26 cellular contexts compared by ENCODE assay signal in the genomic region with DNA sequence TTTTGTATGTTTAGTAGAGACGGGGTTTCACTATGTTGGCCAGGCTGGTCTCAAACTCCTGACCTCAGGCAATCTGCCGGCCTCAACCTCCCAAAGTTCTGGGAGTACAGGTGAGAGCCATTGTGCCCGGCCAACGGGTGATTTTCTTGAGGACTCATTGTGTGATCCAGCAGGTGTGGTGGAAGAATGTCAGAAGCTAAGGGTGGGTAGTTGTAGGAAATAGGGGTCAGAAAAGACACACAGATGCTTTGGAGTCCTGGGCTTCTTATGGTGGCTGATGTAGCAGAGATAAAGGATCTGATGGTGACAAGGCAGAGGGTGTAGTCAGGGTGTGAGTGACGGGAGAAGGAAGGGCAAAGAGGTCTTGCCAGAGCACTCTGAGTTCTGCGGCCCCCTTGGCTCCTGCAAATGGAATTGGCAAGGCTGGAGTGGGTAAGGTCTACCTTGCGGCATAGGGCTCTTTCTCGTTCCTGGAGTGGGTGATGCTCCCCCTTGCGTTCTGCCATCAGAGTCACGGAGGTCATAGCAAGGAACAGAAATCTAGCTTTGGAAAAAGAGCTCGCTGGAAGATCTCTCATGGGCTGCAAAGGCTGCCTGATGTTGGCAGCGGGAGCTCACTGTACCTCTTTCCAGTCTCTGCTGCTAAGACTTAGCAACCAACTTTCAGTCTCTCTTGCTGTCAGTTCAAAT.
DNase-seq lines count a peak whose midpoint lies in the region; ATAC-seq, FAIRE-seq and TF ChIP-seq lines count a peak whose summit lies in the region.
"Had no signal": no experiment of that assay in that cellular context is flagged by ENCODE, and none has a peak within 500 bp of the region (broad histone marks: within the 10 kb centered on the region; RNA-seq: fewer than 3 reads in every experiment).

No MANE protein-coding gene starts in this region.

- DNase-seq in K562 (ENCODE audit: extremely low read depth in 1 of 4, low spot score in 3 of 4) (peak in 1 of 4 experiments; percentile 10), nephron progenitor cell (no peak), trophoblast cell (peak; percentile 51 to 81), T-helper 9 cell (no peak), left ventricle myocardium superior (no peak), activated gamma-delta T cell (lab: John Stamatoyannopoulos, UW) (no peak)
- DNase-seq: 8988T; ACHN; AML-193; BE2C; CD4-positive, alpha-beta T cell; CD8-positive, alpha-beta memory T cell; DMS 273 treated with DMSO at 0.1 percent for 48 hours; DMS53; DMS79 treated with DMSO at 0.1 percent for 48 hours; GF-D8; H9 had no signal

- H2BK120ac ChIP-seq in trophoblast cell (ENCODE audit: insufficient read depth, low read length, poor library complexity), result no peak overlapping the region

- ATAC-seq in K562 (peak; percentile 60), left ventricle myocardium superior (no peak)
- ATAC-seq: A549, HCT116 had no signal

- no peak overlapping the region for H3K4me3 Mint-ChIP-seq in nephron progenitor cell
- H3K4me3 Mint-ChIP-seq: CD14-positive monocyte; CD4-positive, alpha-beta T cell; CD8-positive, alpha-beta memory T cell; H9 had no signal

- WGBS in K562 (ENCODE audit: insufficient coverage, low coverage, missing lambda C conversion rate), result 2% methylated on average over 11 of the region's 12 CpGs
- no CpG with 5 or more reads among the region's 12 CpGs for WGBS in trophoblast cell (ENCODE audit: extremely low coverage, insufficient coverage, insufficient read length)

- no peaks in the 10 kb centered on the region for H3K9me3 ChIP-seq in OCI-LY1 (ENCODE audit: low read length)
- H3K9me3 ChIP-seq in K562 (replicated peaks; ENCODE audit: control insufficient read depth, insufficient read depth, low read depth, low read length), result no peaks in the 10 kb centered on the region
- no peaks in the 10 kb centered on the region for H3K9me3 ChIP-seq in trophoblast cell (ENCODE audit: insufficient read depth, low read depth, low read length)
- H3K9me3 ChIP-seq: A549, BE2C had no signal

- no peak for TF ChIP-seq POLR2A in K562 (conservative IDR thresholded peaks at IDR 0.05)

- H4K20me1 ChIP-seq in OCI-LY1 (ENCODE audit: insufficient read depth, low read length) (no peaks in the 10 kb centered on the region), K562 (replicated peaks; ENCODE audit: control insufficient read depth, insufficient read depth, low read length) (no peaks in the 10 kb centered on the region)
- H4K20me1 ChIP-seq: BLaER1 treated with 17β-estradiol and CSF1 and Interleukin-3, amounts not matched to agents 10 nM and 100 nM had no signal

- POLR2A ChIA-PET in K562 (lab: Yijun Ruan, JAX), result no interaction called here

- H3K36me3 ChIP-seq in OCI-LY1 (ENCODE audit: insufficient read depth, low read length) (no peaks in the 10 kb centered on the region), K562 (ENCODE audit: control insufficient read depth, insufficient read depth, low read length) (no peaks in the 10 kb centered on the region), trophoblast cell (ENCODE audit: control insufficient read depth in 1 of 2, insufficient read depth in 2 of 2, low read length in 2 of 2) (no peaks in the 10 kb centered on the region)
- H3K36me3 ChIP-seq: BE2C; BLaER1 treated with 17β-estradiol and CSF1 and Interleukin-3, amounts not matched to agents 10 nM and 100 nM had no signal

- intact Hi-C loops in K562 (cut with micrococcal nuclease), result no loop called here
- intact Hi-C loops in left ventricle myocardium superior (cut with micrococcal nuclease), result no loop called here

- H3K9me2 ChIP-seq in OCI-LY1 (ENCODE audit: low read depth, low read length), result no peaks in the 10 kb centered on the region

- no peak overlapping the region for H3K27ac ChIP-seq in OCI-LY1 (ENCODE audit: low read depth, low read length, poor library complexity, severe bottlenecking)
- H3K27ac ChIP-seq in K562 (ENCODE audit: extremely low read depth, low read depth, low read length), result no peak overlapping the region
- H3K27ac ChIP-seq in trophoblast cell (ENCODE audit: low read depth, low read length), result no peak overlapping the region
- H3K27ac ChIP-seq: A549; BLaER1 treated with 17β-estradiol and CSF1 and Interleukin-3, amounts not matched to agents 10 nM and 100 nM; GM23248 had no signal

- CTCF ChIA-PET in K562 (lab: Yijun Ruan, JAX; ENCODE audit: low intra/inter-chr PET ratio), result interaction anchor here (0.5 kb wide), 1 partner anchor 597 kb away, joined by 3 read pairs; no protein-coding TSS in a partner anchor

- no peaks in the 10 kb centered on the region; the same call in 1 of the 2 replicates for H3K27me3 ChIP-seq in OCI-LY1 (ENCODE audit: insufficient read depth, low read length)
- H3K27me3 ChIP-seq in K562 (ENCODE audit: control insufficient read depth in 2 of 2, insufficient read depth in 2 of 2, low read length in 2 of 2), result peaks cover 26 to 46% of the 10 kb centered on the region in 2 experiments
- H3K27me3 ChIP-seq in trophoblast cell (ENCODE audit: insufficient read depth, low read length), result no peaks in the 10 kb centered on the region
- H3K27me3 ChIP-seq: BE2C; BLaER1 treated with 17β-estradiol and CSF1 and Interleukin-3, amounts not matched to agents 10 nM and 100 nM had no signal

- peaks cover 11% of the 10 kb centered on the region for H3K9me3 Mint-ChIP-seq in nephron progenitor cell
- H3K9me3 Mint-ChIP-seq: CD4-positive, alpha-beta T cell; CD8-positive, alpha-beta memory T cell; H9 had no signal

- H3K4ac ChIP-seq in trophoblast cell (ENCODE audit: low read depth, low read length), result no peak overlapping the region

- peak in 1 of 2 experiments; percentile 17; a peak in 1 of 4 replicates for TF ChIP-seq RAD21 in K562 (CRISPR knock-in tag; conservative IDR thresholded peaks at IDR 0.05 in 1 of 2, IDR thresholded peaks at IDR 0.05 in 1 of 2)

- no peaks in the 10 kb centered on the region for H3K9me1 ChIP-seq in K562 (ENCODE audit: control insufficient read depth, insufficient read depth, low read length)

- H2AFZ ChIP-seq in OCI-LY1 (ENCODE audit: low read length), result no peak overlapping the region
- no peak overlapping the region for H2AFZ ChIP-seq in K562 (ENCODE audit: low read depth, low read length)
- H2AFZ ChIP-seq in trophoblast cell (ENCODE audit: insufficient read depth, low read length, poor library complexity), result no peak overlapping the region
- H2AFZ ChIP-seq: GM23248 had no signal

- H3K9ac ChIP-seq in OCI-LY1 (ENCODE audit: low read length) (no peak overlapping the region), K562 (ENCODE audit: insufficient read depth in 1 of 2, low read depth in 2 of 2, low read length in 2 of 2) (no peak overlapping the region), trophoblast cell (ENCODE audit: low read length) (no peak overlapping the region)
- H3K9ac ChIP-seq: BLaER1 treated with 17β-estradiol and CSF1 and Interleukin-3, amounts not matched to agents 10 nM and 100 nM; GM23248 had no signal

- no peak overlapping the region for H3K4me3 ChIP-seq in OCI-LY1 (ENCODE audit: low read depth, low read length, poor library complexity, severe bottlenecking)
- no peak overlapping the region for H3K4me3 ChIP-seq in K562
- no peak overlapping the region for H3K4me3 ChIP-seq in trophoblast cell (ENCODE audit: low read depth, low read length)
- H3K4me3 ChIP-seq: A549; BLaER1 treated with 17β-estradiol and CSF1 and Interleukin-3, amounts not matched to agents 10 nM and 100 nM; GM23248 had no signal

- H3K4me2 ChIP-seq in OCI-LY1 (ENCODE audit: low read length) (no peak overlapping the region), K562 (ENCODE audit: insufficient read depth, low read length) (no peak overlapping the region), trophoblast cell (ENCODE audit: low read length) (no peak overlapping the region)
- H3K4me2 ChIP-seq: A549; BLaER1 treated with 17β-estradiol and CSF1 and Interleukin-3, amounts not matched to agents 10 nM and 100 nM had no signal

- no peak for TF ChIP-seq EP300 in K562 (IDR thresholded peaks at IDR 0.05; ENCODE audit: low read length)

- H3K4me1 Mint-ChIP-seq in nephron progenitor cell, result no peaks in the 10 kb centered on the region
- H3K4me1 Mint-ChIP-seq: CD14-positive monocyte; CD8-positive, alpha-beta memory T cell; H9 had no signal

- H4K12ac ChIP-seq in trophoblast cell (ENCODE audit: low read depth, low read length), result no peak overlapping the region

- no peak overlapping the region for H3K14ac ChIP-seq in trophoblast cell (ENCODE audit: low read length)

- H2BK12ac ChIP-seq in trophoblast cell (ENCODE audit: low read length), result no peak overlapping the region

- no peaks in the 10 kb centered on the region for H3F3A ChIP-seq in OCI-LY1 (ENCODE audit: insufficient read depth, low read length)

- TF ChIP-seq CTCF in OCI-LY1 (IDR thresholded peaks at IDR 0.05; ENCODE audit: low read length) (peak; percentile 16; the same call in 1 of the 2 replicates), K562 (IDR thresholded peaks at IDR 0.05 in 2 of 3, conservative IDR thresholded peaks at IDR 0.05 in 1 of 3; ENCODE audit: insufficient read depth in 2 of 3, low read depth in 1 of 3, low read length in 3 of 3) (no peak), nephron progenitor cell (IDR thresholded peaks at IDR 0.05) (no peak)

- BruUV-seq in K562 (replicated peaks; lab: Mats Ljungman, UMichigan), result no TSS peak

- FAIRE-seq in K562 (lab: Jason Lieb, UNC), result no peak
- FAIRE-seq: A549, D721Med, GM12891, GM18507 had no signal

- no peaks in the 10 kb centered on the region for H3K36me3 Mint-ChIP-seq in nephron progenitor cell (ENCODE audit: low read depth)
- H3K36me3 Mint-ChIP-seq: CD14-positive monocyte had no signal

- H3K27me3 Mint-ChIP-seq in nephron progenitor cell (ENCODE audit: low read depth, poor library complexity), result no peaks in the 10 kb centered on the region
- H3K27me3 Mint-ChIP-seq: CD4-positive, alpha-beta T cell had no signal

- H3K4me1 ChIP-seq in OCI-LY1 (ENCODE audit: insufficient read depth, low read length, severe bottlenecking), result no peaks in the 10 kb centered on the region
- no peaks in the 10 kb centered on the region for H3K4me1 ChIP-seq in K562 (replicated peaks in 1 of 2; ENCODE audit: control insufficient read depth in 2 of 2, insufficient read depth in 2 of 2, low read length in 2 of 2)
- no peaks in the 10 kb centered on the region for H3K4me1 ChIP-seq in trophoblast cell (ENCODE audit: control insufficient read depth in 1 of 2, insufficient read depth in 2 of 2, low read length in 2 of 2)
- H3K4me1 ChIP-seq: BE2C; BLaER1 treated with 17β-estradiol and CSF1 and Interleukin-3, amounts not matched to agents 10 nM and 100 nM had no signal

- H3K18ac ChIP-seq in trophoblast cell (ENCODE audit: low read length), result no peak overlapping the region

- no peak overlapping the region for H2BK5ac ChIP-seq in trophoblast cell (ENCODE audit: low read depth, low read length, poor library complexity)

- no peaks in the 10 kb centered on the region for H3K79me1 ChIP-seq in trophoblast cell (ENCODE audit: low read length)

- H3K23ac ChIP-seq in trophoblast cell (ENCODE audit: low read length), result no peak overlapping the region

- H4K91ac ChIP-seq in trophoblast cell (ENCODE audit: low read depth, low read length), result no peak overlapping the region

- peak overlapping the region; percentile 17 for H3K27ac Mint-ChIP-seq in nephron progenitor cell
- H3K27ac Mint-ChIP-seq: CD14-positive monocyte; CD4-positive, alpha-beta T cell; CD8-positive, alpha-beta memory T cell; H9 had no signal

- H4K8ac ChIP-seq in trophoblast cell (ENCODE audit: low read depth, low read length), result no peak overlapping the region

- in situ Hi-C loops in K562 (cut with MboI), result no loop called here

- H3K79me2 ChIP-seq in OCI-LY1 (ENCODE audit: insufficient read depth, low read length) (no peaks in the 10 kb centered on the region), K562 (ENCODE audit: control insufficient read depth, insufficient read depth, low read length) (no peaks in the 10 kb centered on the region), trophoblast cell (ENCODE audit: control insufficient read depth, insufficient read depth, low read length, poor library complexity) (no peaks in the 10 kb centered on the region)

- H2AK5ac ChIP-seq in trophoblast cell (ENCODE audit: low read length), result no peak overlapping the region

Comparison
In these comparisons a context has a peak if more than half of its experiments do, and no peak if none do; other contexts are left out.
1. DNase-seq: peak in trophoblast cell (2 of 2); none in nephron progenitor cell (single experiment), T-helper 9 cell (single experiment), left ventricle myocardium superior (single experiment) and activated gamma-delta T cell (single experiment).